In the genomic region with DNA sequence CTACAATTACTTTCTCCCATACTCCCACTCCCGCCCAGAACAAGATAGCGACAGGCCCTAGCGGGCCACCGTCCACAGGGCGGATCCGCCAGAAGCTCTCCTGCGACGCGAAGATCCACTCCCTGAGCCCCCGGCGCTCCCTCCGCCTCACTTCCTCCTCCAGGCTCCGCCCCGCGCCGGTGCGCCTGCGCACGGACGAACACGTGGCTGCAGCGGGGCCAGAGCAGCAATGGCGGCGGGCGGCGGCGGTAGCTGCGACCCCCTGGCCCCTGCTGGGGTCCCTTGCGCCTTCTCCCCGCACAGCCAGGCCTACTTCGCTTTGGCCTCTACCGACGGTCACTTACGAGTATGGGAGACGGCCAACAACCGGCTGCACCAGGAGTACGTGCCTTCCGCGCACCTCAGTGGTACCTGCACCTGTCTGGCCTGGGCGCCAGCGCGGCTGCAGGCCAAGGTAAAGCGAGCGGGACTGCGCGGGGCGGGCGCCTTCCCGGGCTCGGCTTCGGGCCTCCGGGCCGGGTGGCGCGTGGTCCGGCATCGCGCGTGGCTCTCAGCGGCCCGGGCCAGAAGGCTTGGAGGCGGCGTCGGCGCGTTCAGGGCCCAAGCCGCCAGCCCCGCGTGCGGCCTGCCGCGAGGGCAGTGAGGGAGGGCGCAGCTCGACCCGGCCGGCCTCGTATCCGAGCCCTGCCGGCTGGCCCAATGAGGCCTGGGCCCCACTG, we compare ENCODE assay signal across 1 cellular context.
TF ChIP-seq lines count a peak whose summit lies in the region.

TSS of gene WDR43 (plus strand) at position 198 of the 719 bp plus-strand sequence. CDS start at position 230, 32 bp downstream.

TF ChIP-seq in neural cell, 6 proteins besides CTCF, POLR2A, EP300 and RAD21 (continued from another document):
- TF ChIP-seq, protein P1, sequence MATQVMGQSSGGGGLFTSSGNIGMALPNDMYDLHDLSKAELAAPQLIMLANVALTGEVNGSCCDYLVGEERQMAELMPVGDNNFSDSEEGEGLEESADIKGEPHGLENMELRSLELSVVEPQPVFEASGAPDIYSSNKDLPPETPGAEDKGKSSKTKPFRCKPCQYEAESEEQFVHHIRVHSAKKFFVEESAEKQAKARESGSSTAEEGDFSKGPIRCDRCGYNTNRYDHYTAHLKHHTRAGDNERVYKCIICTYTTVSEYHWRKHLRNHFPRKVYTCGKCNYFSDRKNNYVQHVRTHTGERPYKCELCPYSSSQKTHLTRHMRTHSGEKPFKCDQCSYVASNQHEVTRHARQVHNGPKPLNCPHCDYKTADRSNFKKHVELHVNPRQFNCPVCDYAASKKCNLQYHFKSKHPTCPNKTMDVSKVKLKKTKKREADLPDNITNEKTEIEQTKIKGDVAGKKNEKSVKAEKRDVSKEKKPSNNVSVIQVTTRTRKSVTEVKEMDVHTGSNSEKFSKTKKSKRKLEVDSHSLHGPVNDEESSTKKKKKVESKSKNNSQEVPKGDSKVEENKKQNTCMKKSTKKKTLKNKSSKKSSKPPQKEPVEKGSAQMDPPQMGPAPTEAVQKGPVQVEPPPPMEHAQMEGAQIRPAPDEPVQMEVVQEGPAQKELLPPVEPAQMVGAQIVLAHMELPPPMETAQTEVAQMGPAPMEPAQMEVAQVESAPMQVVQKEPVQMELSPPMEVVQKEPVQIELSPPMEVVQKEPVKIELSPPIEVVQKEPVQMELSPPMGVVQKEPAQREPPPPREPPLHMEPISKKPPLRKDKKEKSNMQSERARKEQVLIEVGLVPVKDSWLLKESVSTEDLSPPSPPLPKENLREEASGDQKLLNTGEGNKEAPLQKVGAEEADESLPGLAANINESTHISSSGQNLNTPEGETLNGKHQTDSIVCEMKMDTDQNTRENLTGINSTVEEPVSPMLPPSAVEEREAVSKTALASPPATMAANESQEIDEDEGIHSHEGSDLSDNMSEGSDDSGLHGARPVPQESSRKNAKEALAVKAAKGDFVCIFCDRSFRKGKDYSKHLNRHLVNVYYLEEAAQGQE (IDR thresholded peaks at IDR 0.05; ENCODE audit: borderline replicate concordance), result peak; percentile 74
- TF ChIP-seq SMC3 (conservative IDR thresholded peaks at IDR 0.05; ENCODE audit: poor library complexity), result peak; percentile 35
